8 cellular contexts compared by ENCODE assay signal in the genomic region with DNA sequence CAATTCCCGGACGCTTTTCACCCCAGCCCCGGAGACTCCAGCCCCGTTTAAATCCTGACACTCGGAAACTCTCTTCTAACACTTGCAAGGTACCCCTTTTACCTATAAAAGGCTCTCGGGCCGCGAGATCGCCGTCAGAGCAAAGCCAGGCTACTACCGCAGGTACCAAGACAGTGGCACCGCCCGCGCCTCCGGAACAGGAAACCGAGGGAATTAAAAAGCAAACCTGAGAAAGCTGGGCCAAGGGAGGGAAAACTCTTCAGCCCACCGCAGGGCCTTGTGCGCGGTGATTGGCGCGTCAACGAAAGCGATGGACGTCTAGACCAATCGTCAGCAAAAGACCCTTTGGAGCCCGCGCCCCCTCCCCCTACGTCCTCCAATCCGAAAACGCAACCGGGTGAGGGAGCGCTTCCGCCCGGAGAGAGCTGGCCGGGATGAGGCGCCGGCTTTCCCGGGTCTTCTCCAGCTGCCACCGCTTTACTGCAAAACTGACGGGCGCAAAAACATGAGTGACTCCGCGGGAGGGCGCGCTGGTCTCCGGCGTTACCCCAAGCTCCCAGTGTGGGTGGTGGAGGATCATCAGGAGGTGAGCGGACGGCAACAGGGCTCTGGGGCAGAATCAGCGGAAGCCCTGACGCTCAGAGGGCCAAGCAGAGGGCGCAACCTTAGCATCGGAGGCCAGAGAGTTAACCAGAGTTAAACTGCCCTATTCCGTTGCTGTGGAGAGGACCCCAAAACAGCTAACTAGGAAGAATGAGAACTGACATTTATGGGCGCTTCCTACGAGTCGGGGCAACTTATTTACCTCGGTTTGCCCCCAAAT. TPM values are rescaled to one million over a fixed set of nuclear protein-coding genes. Genes with fewer than 3 reads are reported as not detected.
A peak's percentile ranks its signal among the peaks of the same experiment; 100 is the strongest.
DNase-seq lines count a peak whose midpoint lies in the region; ATAC-seq, FAIRE-seq and TF ChIP-seq lines count a peak whose summit lies in the region.

A gene (plus strand): TSS at position 414 of the 823 bp plus-strand sequence. CDS start 92 bp downstream, at position 506.
A gene with protein sequence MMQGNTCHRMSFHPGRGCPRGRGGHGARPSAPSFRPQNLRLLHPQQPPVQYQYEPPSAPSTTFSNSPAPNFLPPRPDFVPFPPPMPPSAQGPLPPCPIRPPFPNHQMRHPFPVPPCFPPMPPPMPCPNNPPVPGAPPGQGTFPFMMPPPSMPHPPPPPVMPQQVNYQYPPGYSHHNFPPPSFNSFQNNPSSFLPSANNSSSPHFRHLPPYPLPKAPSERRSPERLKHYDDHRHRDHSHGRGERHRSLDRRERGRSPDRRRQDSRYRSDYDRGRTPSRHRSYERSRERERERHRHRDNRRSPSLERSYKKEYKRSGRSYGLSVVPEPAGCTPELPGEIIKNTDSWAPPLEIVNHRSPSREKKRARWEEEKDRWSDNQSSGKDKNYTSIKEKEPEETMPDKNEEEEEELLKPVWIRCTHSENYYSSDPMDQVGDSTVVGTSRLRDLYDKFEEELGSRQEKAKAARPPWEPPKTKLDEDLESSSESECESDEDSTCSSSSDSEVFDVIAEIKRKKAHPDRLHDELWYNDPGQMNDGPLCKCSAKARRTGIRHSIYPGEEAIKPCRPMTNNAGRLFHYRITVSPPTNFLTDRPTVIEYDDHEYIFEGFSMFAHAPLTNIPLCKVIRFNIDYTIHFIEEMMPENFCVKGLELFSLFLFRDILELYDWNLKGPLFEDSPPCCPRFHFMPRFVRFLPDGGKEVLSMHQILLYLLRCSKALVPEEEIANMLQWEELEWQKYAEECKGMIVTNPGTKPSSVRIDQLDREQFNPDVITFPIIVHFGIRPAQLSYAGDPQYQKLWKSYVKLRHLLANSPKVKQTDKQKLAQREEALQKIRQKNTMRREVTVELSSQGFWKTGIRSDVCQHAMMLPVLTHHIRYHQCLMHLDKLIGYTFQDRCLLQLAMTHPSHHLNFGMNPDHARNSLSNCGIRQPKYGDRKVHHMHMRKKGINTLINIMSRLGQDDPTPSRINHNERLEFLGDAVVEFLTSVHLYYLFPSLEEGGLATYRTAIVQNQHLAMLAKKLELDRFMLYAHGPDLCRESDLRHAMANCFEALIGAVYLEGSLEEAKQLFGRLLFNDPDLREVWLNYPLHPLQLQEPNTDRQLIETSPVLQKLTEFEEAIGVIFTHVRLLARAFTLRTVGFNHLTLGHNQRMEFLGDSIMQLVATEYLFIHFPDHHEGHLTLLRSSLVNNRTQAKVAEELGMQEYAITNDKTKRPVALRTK (N-terminal part only) (minus strand): TSS at position 206 of the 823 bp plus-strand sequence. CDS start 3,034 bp downstream, outside the sequence.

- peaks cover 17% of the 10 kb centered on the region for H3K4me1 Mint-ChIP-seq in Caco-2 (ENCODE audit: low read depth, unreplicated experiment)
- H3K4me1 Mint-ChIP-seq in endodermal cell, result peaks cover 13% of the 10 kb centered on the region

- no peak within 1 kb of the TSS for H2BK15ac ChIP-seq in mesendoderm (replicated peaks; ENCODE audit: low read depth)

- H3K4me1 ChIP-seq in Caco-2 (0 out of 2 replicates have a peak, but pooled peaks cover 16% of the 10 kb centered on the region), endodermal cell (ENCODE audit: control insufficient read depth, insufficient read depth, low read length) (peaks cover 7% of the 10 kb centered on the region), mesendoderm (ENCODE audit: control insufficient read depth, low read depth, low read length) (peaks cover 4% of the 10 kb centered on the region)

- no peak within 1 kb of the TSS for H4K5ac ChIP-seq in mesendoderm (ENCODE audit: low read length)

- H3K36me3 ChIP-seq in Caco-2 (ENCODE audit: control insufficient read depth, insufficient read depth, low read length), result no peaks in the 10 kb centered on the region; the same call in none of the 2 replicates
- H3K36me3 ChIP-seq in endodermal cell (ENCODE audit: control insufficient read depth, insufficient read depth, low read length), result peaks cover 67% of the 10 kb centered on the region
- H3K36me3 ChIP-seq in mesendoderm (ENCODE audit: control insufficient read depth, insufficient read depth, low read length), result peaks cover 3% of the 10 kb centered on the region

- no peak within 1 kb of the TSS for H2BK120ac ChIP-seq in mesendoderm (ENCODE audit: low read depth, low read length)

- peak within 1 kb of the TSS; percentile 56 for H3K23ac ChIP-seq in mesendoderm (ENCODE audit: low read length)

- intact Hi-C loops in Caco-2 (cut with micrococcal nuclease; ENCODE audit: unreplicated experiment), result loop anchor here (5.0 kb wide), 1 partner anchor 560 kb away; no protein-coding TSS in a partner anchor

- H4K8ac ChIP-seq in mesendoderm (ENCODE audit: low read depth, low read length), result peak within 1 kb of the TSS; percentile 94

- H3K9me3 Mint-ChIP-seq in Caco-2 (ENCODE audit: unreplicated experiment), result no peaks in the 10 kb centered on the region
- H3K9me3 Mint-ChIP-seq in endodermal cell, result no peaks in the 10 kb centered on the region

- peak within 1 kb of the TSS; percentile 93 for H3K4ac ChIP-seq in mesendoderm (ENCODE audit: low read depth, low read length)

- FAIRE-seq in HTR-8/SVneo (lab: Jason Lieb, UNC), result peak; percentile 88

- POLR2A ChIA-PET in Caco-2 (lab: Charles Lee), result interaction anchor here (0.6 to 1.0 kb wide), 2 partner anchors 107 to 332 kb away, joined by 3 to 8 read pairs; no protein-coding TSS in a partner anchor

- H3K79me2 ChIP-seq in mesendoderm (ENCODE audit: control insufficient read depth, insufficient read depth, low read length), result peaks cover 25% of the 10 kb centered on the region

- H2BK5ac ChIP-seq in mesendoderm (ENCODE audit: low read length), result peak within 1 kb of the TSS; percentile 84

- no peak within 1 kb of the TSS for H2AK5ac ChIP-seq in mesendoderm (ENCODE audit: low read length)

- H3K27me3 ChIP-seq in Caco-2 (replicated peaks; ENCODE audit: control insufficient read depth, insufficient read depth, low read length), result no peaks in the 10 kb centered on the region
- H3K27me3 ChIP-seq in endodermal cell (ENCODE audit: control insufficient read depth, insufficient read depth, low read length, poor library complexity, severe bottlenecking), result no peaks in the 10 kb centered on the region
- no peaks in the 10 kb centered on the region for H3K27me3 ChIP-seq in mesendoderm (ENCODE audit: insufficient read depth, low read length, poor library complexity)

- H3K4me3 ChIP-seq in Caco-2 (ENCODE audit: low read depth, low read length) (peak within 1 kb of the TSS; percentile 79), endodermal cell (ENCODE audit: low read length) (peak within 1 kb of the TSS; percentile 99), mesendoderm (ENCODE audit: low read length) (peak within 1 kb of the TSS; percentile 88)

- peak within 1 kb of the TSS; percentile 77 for H3K18ac ChIP-seq in mesendoderm (ENCODE audit: low read length)

- TSS peak; percentile 45 for BruUV-seq in Caco-2 (replicated peaks; lab: Mats Ljungman, UMichigan)

- CTCF ChIA-PET in Caco-2 (lab: Charles Lee), result interaction anchor here (0.6 to 1.5 kb wide), 4 partner anchors 10 to 889 kb away, joined by 3 to 8 read pairs (median 4); no protein-coding TSS in a partner anchor

- H3K9me3 ChIP-seq in Caco-2 (no peaks in the 10 kb centered on the region), endodermal cell (ENCODE audit: control insufficient read depth, low read length) (no peaks in the 10 kb centered on the region)

- peak within 1 kb of the TSS; percentile 63 for H3K4me2 ChIP-seq in mesendoderm (ENCODE audit: low read length)

- H3K36me3 Mint-ChIP-seq in Caco-2 (ENCODE audit: insufficient read depth, unreplicated experiment) (peaks cover 67% of the 10 kb centered on the region), endodermal cell (ENCODE audit: low read depth) (peaks cover 59% of the 10 kb centered on the region)

- peak within 1 kb of the TSS; percentile 98 for H3K27ac Mint-ChIP-seq in Caco-2 (ENCODE audit: unreplicated experiment)
- H3K27ac Mint-ChIP-seq in endodermal cell, result peak within 1 kb of the TSS; percentile 98

- H3K27me3 Mint-ChIP-seq in Caco-2 (ENCODE audit: insufficient read depth, unreplicated experiment), result no peaks in the 10 kb centered on the region
- H3K27me3 Mint-ChIP-seq in endodermal cell (ENCODE audit: insufficient read depth), result no peaks in the 10 kb centered on the region

- H3K9ac ChIP-seq in endodermal cell (ENCODE audit: extremely low read depth, low read length, poor library complexity, severe bottlenecking) (peak within 1 kb of the TSS; percentile 87), mesendoderm (ENCODE audit: low read length) (peak within 1 kb of the TSS; percentile 92)

- H3K27ac ChIP-seq in endodermal cell (ENCODE audit: low read depth, low read length), result peak within 1 kb of the TSS; percentile 58
- H3K27ac ChIP-seq in mesendoderm (ENCODE audit: low read depth, low read length), result peak within 1 kb of the TSS; percentile 75

- peaks cover 25% of the 10 kb centered on the region for H3K79me1 ChIP-seq in mesendoderm (ENCODE audit: low read length)

- 0 to 1% methylated on average over 21 to 58 of the region's 58 CpGs for WGBS in endodermal cell (ENCODE audit: insufficient coverage in 1 of 2, insufficient read length in 1 of 2), 2 experiments
- WGBS in mesendoderm (ENCODE audit: extremely low coverage, insufficient coverage, low lambda C conversion rate), result no CpG with 5 or more reads among the region's 58 CpGs

- TF ChIP-seq CTCF in Caco-2 (IDR thresholded peaks at IDR 0.05; ENCODE audit: insufficient read depth in 1 of 2, low read depth in 1 of 2, low read length in 1 of 2, severe bottlenecking in 1 of 2, unreplicated experiment in 1 of 2) (peak in 1 of 2 experiments; percentile 25), endodermal cell (conservative IDR thresholded peaks at IDR 0.05) (no peak)

- peak within 1 kb of the TSS; percentile 94 for H3K56ac ChIP-seq in mesendoderm (ENCODE audit: low read length)

- H3K4me3 Mint-ChIP-seq in Caco-2 (ENCODE audit: unreplicated experiment), result peak within 1 kb of the TSS; percentile 94
- peak within 1 kb of the TSS; percentile 99 for H3K4me3 Mint-ChIP-seq in endodermal cell

- peak; percentile 95 to 96 for DNase-seq in Caco-2
- DNase-seq in HTR-8/SVneo (ENCODE audit: insufficient read length, low spot score), result peak; percentile 100
- peak; percentile 98 for DNase-seq in NOMO-1 treated with dmso at 0.1 percent for 144 hours (lab: John Stamatoyannopoulos, UW; ENCODE audit: unreplicated experiment)
- DNase-seq in activated CD8-positive, alpha-beta memory T cell treated with anti-CD3 and anti-CD28 coated beads for 48 hours (ENCODE audit: low read depth in 2 of 3, low spot score in 2 of 3), result peak; percentile 78 to 80 (median 79)
- peak; percentile 98 for DNase-seq in endodermal cell
- DNase-seq in mesendoderm, result peak; percentile 99
- DNase-seq in stimulated activated CD8-positive, alpha-beta memory T cell treated with anti-CD3 and anti-CD28 coated beads, Interleukin-15, amount 100 ng/mL, for 1 hour (ENCODE audit: low read depth), result peak; percentile 83

- ATAC-seq in GM21367 (IDR thresholded peaks at IDR 0.05; ENCODE audit: unreplicated experiment), result peak; percentile 95

RNA-seq across cellular contexts. Expression of the first gene that starts in this region (rescaled TPM):
- total RNA-seq in Caco-2 (2022), result 27.9 and 31.9 TPM in 2 replicates
- total RNA-seq in endodermal cell, result 10 to 100 TPM; 44.2 to 52.7 TPM
- polyA plus RNA-seq in endodermal cell (2013, experiment 1 of 2), result 33.8 TPM
- 30.0 TPM for polyA plus RNA-seq in endodermal cell (2013, experiment 2 of 2)
- polyA plus RNA-seq in mesendoderm (2013, experiment 1 of 2), result 26.7 TPM
- polyA plus RNA-seq in mesendoderm (2013, experiment 2 of 2), result 25.9 TPM

RNA-seq across cellular contexts. Expression of the second gene that starts in this region (rescaled TPM):
- 88.4 and 88.9 TPM in 2 replicates for total RNA-seq in Caco-2 (2022)
- 100 to 1,000 TPM; 116 to 132 TPM for total RNA-seq in endodermal cell
- polyA plus RNA-seq in endodermal cell (2013, experiment 1 of 2), result 65.9 TPM
- polyA plus RNA-seq in endodermal cell (2013, experiment 2 of 2), result 65.4 TPM
- polyA plus RNA-seq in mesendoderm (2013, experiment 1 of 2), result 114 TPM
- 112 TPM for polyA plus RNA-seq in mesendoderm (2013, experiment 2 of 2)

Comparison
In these comparisons a context has a peak if more than half of its experiments do, and no peak if none do; other contexts are left out.
1. Peak in every context shown above with its lines: DNase-seq, ATAC-seq, H3K4me3 ChIP-seq and H3K27ac ChIP-seq.